Comparison of ENCODE assay signal across 16 cellular contexts in the genomic region with DNA sequence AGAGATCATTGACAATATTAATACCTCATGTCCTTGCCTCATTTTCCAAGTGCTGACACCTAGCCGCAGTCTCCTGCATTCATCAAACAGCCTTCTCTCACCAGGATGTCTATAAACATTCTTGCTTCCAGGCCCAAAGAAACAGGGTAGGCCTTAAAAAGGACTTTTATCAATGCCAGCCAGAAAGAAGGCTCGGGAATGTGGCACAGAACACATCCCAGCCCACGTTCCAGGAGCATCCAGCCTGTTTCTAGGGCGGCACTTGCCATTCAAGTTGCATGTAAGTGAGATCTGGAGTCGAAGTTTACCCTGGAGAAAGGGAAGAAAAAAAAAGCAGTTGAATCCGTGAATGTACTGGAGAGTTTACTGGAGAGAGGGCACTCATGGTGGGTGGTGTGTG.
DNase-seq lines count a peak whose midpoint lies in the region; ATAC-seq and TF ChIP-seq lines count a peak whose summit lies in the region.
"Had no signal": no experiment of that assay in that cellular context is flagged by ENCODE, and none has a peak within 500 bp of the region (broad histone marks: within the 10 kb centered on the region; RNA-seq: fewer than 3 reads in every experiment).

No MANE protein-coding gene starts in this region.

- H3K36me3 ChIP-seq in cardiac muscle cell: no peaks in the 10 kb centered on the region
- H3K36me3 ChIP-seq in left ventricle myocardium inferior: no peaks in the 10 kb centered on the region
- H3K36me3 ChIP-seq in rectal smooth muscle tissue (ENCODE audit: control insufficient read depth, insufficient read depth, low read length): no peaks in the 10 kb centered on the region
- no peaks in the 10 kb centered on the region for H3K36me3 ChIP-seq in vagina
- H3K36me3 ChIP-seq: BLaER1 had no signal

- H3K9me3 ChIP-seq in cardiac muscle cell (ENCODE audit: low read depth) (no peaks in the 10 kb centered on the region), left ventricle myocardium inferior (replicated peaks) (no peaks in the 10 kb centered on the region), vagina (no peaks in the 10 kb centered on the region)
- H3K9me3 ChIP-seq: BLaER1 had no signal

- H3K4me3 ChIP-seq in cardiac muscle cell: no peak overlapping the region
- H3K4me3 ChIP-seq in left ventricle myocardium inferior: no peak overlapping the region
- H3K4me3 ChIP-seq in rectal smooth muscle tissue (ENCODE audit: low read length): no peak overlapping the region
- no peak overlapping the region for H3K4me3 ChIP-seq in vagina
- H3K4me3 ChIP-seq: BLaER1 had no signal

- intact Hi-C loops in left ventricle myocardium inferior (cut with micrococcal nuclease) (no loop called here), vagina (cut with DNase I) (loop anchor here (10.0 kb wide), 1 partner anchor 440 kb away; no protein-coding TSS in a partner anchor)

- ATAC-seq in HG03469 (IDR thresholded peaks at IDR 0.05; ENCODE audit: unreplicated experiment): no peak
- ATAC-seq: CD8-positive, alpha-beta T cell had no signal

- H3K27ac ChIP-seq in cardiac muscle cell (peak overlapping the region; percentile 88), left ventricle myocardium inferior (replicated peaks) (no peak overlapping the region), rectal smooth muscle tissue (ENCODE audit: low read depth, low read length) (peak overlapping the region; percentile 7), vagina (peak overlapping the region; percentile 67)
- H3K27ac ChIP-seq: BLaER1 had no signal

- H3K27me3 ChIP-seq in cardiac muscle cell: no peaks in the 10 kb centered on the region
- no peaks in the 10 kb centered on the region for H3K27me3 ChIP-seq in left ventricle myocardium inferior (ENCODE audit: low read depth)
- no peaks in the 10 kb centered on the region for H3K27me3 ChIP-seq in rectal smooth muscle tissue (ENCODE audit: control insufficient read depth, insufficient read depth, low read length)
- no peaks in the 10 kb centered on the region for H3K27me3 ChIP-seq in vagina
- H3K27me3 ChIP-seq: BLaER1 had no signal

- no peak overlapping the region for H3K9ac ChIP-seq in rectal smooth muscle tissue (ENCODE audit: low read length)
- H3K9ac ChIP-seq: BLaER1 had no signal

- no peak for TF ChIP-seq POLR2A in vagina (IDR thresholded peaks at IDR 0.05)

- DNase-seq in cardiac muscle cell (ENCODE audit: low read depth in 1 of 2, low spot score in 1 of 2) (peak in 1 of 2 donors; percentile 51), left ventricle myocardium inferior (no peak), inferior parietal cortex (ENCODE audit: extremely low spot score) (peak; percentile 9), vagina (ENCODE audit: extremely low spot score in 2 of 2) (no peak), NCI-H510A (lab: John Stamatoyannopoulos, UW) (no peak), UCSD-AML1 (lab: John Stamatoyannopoulos, UW; ENCODE audit: unreplicated experiment) (no peak)
- DNase-seq: CD8-positive, alpha-beta T cell; DMS79; H9; NCI-H187 treated with DMSO at 0.1 percent for 48 hours; NCI-H2171; NCI-H446 treated with DMSO at 0.1 percent for 48 hours; NCI-H82 had no signal

- H3K4me1 ChIP-seq in cardiac muscle cell (ENCODE audit: low read depth) (peaks cover 91% of the 10 kb centered on the region), left ventricle myocardium inferior (peaks cover 29% of the 10 kb centered on the region), rectal smooth muscle tissue (ENCODE audit: control insufficient read depth, insufficient read depth, low read length) (peaks cover 28% of the 10 kb centered on the region), vagina (peaks cover 68% of the 10 kb centered on the region)
- H3K4me1 ChIP-seq: BLaER1 had no signal

- TF ChIP-seq CTCF in cardiac muscle cell (IDR thresholded peaks at IDR 0.05; ENCODE audit: low read depth, low read length): no peak
- TF ChIP-seq CTCF in left ventricle myocardium inferior (IDR thresholded peaks at IDR 0.05; ENCODE audit: borderline replicate concordance): no peak
- no peak for TF ChIP-seq CTCF in vagina (IDR thresholded peaks at IDR 0.05)
